ENCODE assay signal across 2 cellular contexts in genomic region chr12:49876070-49876469, GRCh38.
A peak's percentile ranks its signal among the peaks of the same experiment; 100 is the strongest.
TF ChIP-seq lines count a peak whose summit lies in the region.

No MANE protein-coding gene starts in this region.

TF ChIP-seq in HepG2, 621 proteins besides CTCF, POLR2A, EP300 and RAD21:
- TF ChIP-seq ZNF629 (CRISPR knock-in tag; conservative IDR thresholded peaks at IDR 0.05): peak; percentile 24; the same call in 1 of the 2 replicates
- no peak for TF ChIP-seq ONECUT2 (CRISPR knock-in tag; IDR thresholded peaks at IDR 0.05)
- no peak for TF ChIP-seq PAXIP1 (CRISPR knock-in tag; conservative IDR thresholded peaks at IDR 0.05)
- TF ChIP-seq NBN (conservative IDR thresholded peaks at IDR 0.05): no peak

TF ChIP-seq in SK-N-SH treated with all-trans-retinoic acid at 6 μM for 48 hours, 23 proteins besides CTCF, POLR2A, EP300 and RAD21:
- TF ChIP-seq ISL1 (CRISPR knock-in tag; IDR thresholded peaks at IDR 0.05): no peak
- no peak for TF ChIP-seq ZFP30 (CRISPR knock-in tag; IDR thresholded peaks at IDR 0.05)
- no peak for TF ChIP-seq GLIS3 (CRISPR knock-in tag; IDR thresholded peaks at IDR 0.05)
- no peak for TF ChIP-seq ZNF565 (CRISPR knock-in tag; conservative IDR thresholded peaks at IDR 0.05; ENCODE audit: low read depth)
- no peak for TF ChIP-seq SNAI2 (CRISPR knock-in tag; IDR thresholded peaks at IDR 0.05)
- TF ChIP-seq ARNTL (CRISPR knock-in tag; IDR thresholded peaks at IDR 0.05; ENCODE audit: borderline replicate concordance, low read depth): no peak
- no peak for TF ChIP-seq CREB5 (CRISPR knock-in tag; IDR thresholded peaks at IDR 0.05; ENCODE audit: low read depth)
- no peak for TF ChIP-seq POU6F1 (CRISPR knock-in tag; IDR thresholded peaks at IDR 0.05; ENCODE audit: borderline replicate concordance, low read depth)
- TF ChIP-seq CSRNP3 (CRISPR knock-in tag; IDR thresholded peaks at IDR 0.05): no peak
- TF ChIP-seq ZC3H10 (CRISPR knock-in tag; IDR thresholded peaks at IDR 0.05): no peak
- no peak for TF ChIP-seq ZFP3 (CRISPR knock-in tag; IDR thresholded peaks at IDR 0.05)
- no peak for TF ChIP-seq CSDC2 (CRISPR knock-in tag; IDR thresholded peaks at IDR 0.05)
- no peak for TF ChIP-seq PPARA (CRISPR knock-in tag; IDR thresholded peaks at IDR 0.05; ENCODE audit: borderline replicate concordance)
- no peak for TF ChIP-seq ZNF70 (CRISPR knock-in tag; IDR thresholded peaks at IDR 0.05)
- TF ChIP-seq TOX (CRISPR knock-in tag; IDR thresholded peaks at IDR 0.05; ENCODE audit: borderline replicate concordance): no peak
- no peak for TF ChIP-seq ESRRG (CRISPR knock-in tag; IDR thresholded peaks at IDR 0.05)
- no peak for TF ChIP-seq BACH2 (CRISPR knock-in tag; IDR thresholded peaks at IDR 0.05; ENCODE audit: borderline replicate concordance)
- no peak for TF ChIP-seq PATZ1 (CRISPR knock-in tag; IDR thresholded peaks at IDR 0.05; ENCODE audit: borderline replicate concordance)
- no peak for TF ChIP-seq TCF4 (CRISPR knock-in tag; IDR thresholded peaks at IDR 0.05; ENCODE audit: borderline replicate concordance)
